Comparison of ENCODE assay signal across 12 cellular contexts in the genomic region with DNA sequence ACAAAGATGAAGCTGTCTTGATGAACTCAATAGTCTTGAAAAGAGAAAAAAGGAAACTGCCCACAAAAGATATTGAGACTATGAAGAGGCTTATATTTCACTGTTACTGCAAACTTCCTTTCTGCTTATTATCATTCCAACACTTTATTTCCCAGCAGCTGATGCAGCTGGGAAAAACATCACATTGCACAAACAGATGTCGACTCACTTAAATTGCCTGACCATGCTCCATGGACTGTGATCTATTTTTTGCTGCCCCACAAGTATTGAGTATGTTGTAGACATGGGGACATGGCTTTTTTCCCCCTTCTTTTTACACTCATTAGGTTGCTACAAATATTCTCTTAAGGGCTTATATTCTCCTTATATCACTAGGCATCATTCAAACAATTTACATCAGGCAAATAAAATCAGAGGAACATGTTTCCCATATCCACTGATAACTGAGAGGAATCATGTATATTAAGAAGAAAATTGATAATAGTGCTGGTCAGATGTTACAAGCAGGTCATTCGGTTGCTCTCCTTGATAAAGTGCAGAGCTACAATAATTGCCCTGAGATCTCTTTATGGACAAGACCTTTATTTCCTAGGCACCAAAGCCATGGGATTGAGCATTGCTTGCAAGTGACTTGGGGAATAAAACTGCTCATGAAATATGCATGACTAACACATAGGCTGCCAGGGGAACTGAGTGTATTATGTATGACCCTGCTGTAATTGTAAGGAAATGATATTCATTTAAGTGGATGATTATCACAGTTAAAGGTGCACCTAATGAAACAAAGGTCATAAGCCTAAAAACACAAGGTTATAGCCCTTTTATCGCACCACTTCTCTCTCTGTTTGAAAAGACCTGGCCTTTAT.
DNase-seq lines count a peak whose midpoint lies in the region; ATAC-seq and TF ChIP-seq lines count a peak whose summit lies in the region.
"Had no signal": no experiment of that assay in that cellular context is flagged by ENCODE, and none has a peak within 500 bp of the region (broad histone marks: within the 10 kb centered on the region; RNA-seq: fewer than 3 reads in every experiment).

No MANE protein-coding gene starts in this region.

- H3K9me1 ChIP-seq in IMR-90 (ENCODE audit: insufficient read depth, low read length) = no peaks in the 10 kb centered on the region

- H3K14ac ChIP-seq in IMR-90 (replicated peaks; ENCODE audit: low read depth, low read length) = no peak overlapping the region

- peaks cover 5% of the 10 kb centered on the region; the same call in 1 of the 2 replicates for H3K27me3 ChIP-seq in IMR-90 (ENCODE audit: control insufficient read depth, insufficient read depth, low read length)
- no peaks in the 10 kb centered on the region for H3K27me3 ChIP-seq in OCI-LY1 (ENCODE audit: insufficient read depth, low read length)
- H3K27me3 ChIP-seq: pancreas, suprapubic skin had no signal

- H2AK5ac ChIP-seq in IMR-90 (ENCODE audit: low read depth, low read length) = no peak overlapping the region

- H3K4me1 ChIP-seq in IMR-90 (ENCODE audit: control insufficient read depth, insufficient read depth, low read length) (no peaks in the 10 kb centered on the region), OCI-LY1 (ENCODE audit: insufficient read depth, low read length, severe bottlenecking) (peaks cover 59% of the 10 kb centered on the region)
- H3K4me1 ChIP-seq: pancreas, suprapubic skin had no signal

- H3K36me3 ChIP-seq in IMR-90 (ENCODE audit: control insufficient read depth, insufficient read depth, low read length) (no peaks in the 10 kb centered on the region), OCI-LY1 (ENCODE audit: insufficient read depth, low read length) (no peaks in the 10 kb centered on the region)
- H3K36me3 ChIP-seq: pancreas, suprapubic skin had no signal

- TF ChIP-seq RAD21 in IMR-90 (IDR thresholded peaks at IDR 0.05; ENCODE audit: low read length) = no peak

- peak; percentile 1 for DNase-seq in IMR-90
- DNase-seq in fibroblast of villous mesenchyme (ENCODE audit: low read depth) = peak; percentile 56
- peak; percentile 77 for DNase-seq in pons (ENCODE audit: low spot score)
- DNase-seq in NCI-H2029 (lab: John Stamatoyannopoulos, UW) = no peak
- DNase-seq in NCI-H2227 (lab: John Stamatoyannopoulos, UW; ENCODE audit: unreplicated experiment) = no peak
- DNase-seq: activated CD4-positive, alpha-beta T cell treated with anti-CD3 and anti-CD28 coated beads, Interleukin-2, amount 50 U/mL, for 4 hours; activated T-cell treated with anti-CD3 and anti-CD28 coated beads, Interleukin-2, amount 50 U/mL, for 72 hours; DND-41; pancreas had no signal

- H3K4me3 ChIP-seq in IMR-90 (ENCODE audit: insufficient read depth, low read depth, low read length) (no peak overlapping the region), OCI-LY1 (ENCODE audit: low read depth, low read length, poor library complexity, severe bottlenecking) (no peak overlapping the region), fibroblast of villous mesenchyme (ENCODE audit: low read depth, low read length) (no peak overlapping the region)
- H3K4me3 ChIP-seq: pancreas, suprapubic skin had no signal

- dilution Hi-C loops in IMR-90 (cut with HindIII; ENCODE audit: low sequenced_read_pairs, unreplicated experiment) = no loop called here

- H4K8ac ChIP-seq in IMR-90 (ENCODE audit: low read depth in 2 of 2, low read length in 2 of 2) = no peak overlapping the region

- no peak overlapping the region for H3K18ac ChIP-seq in IMR-90 (ENCODE audit: low read depth, low read length)

- H3F3A ChIP-seq in OCI-LY1 (ENCODE audit: insufficient read depth, low read length) = no peaks in the 10 kb centered on the region

- H3K79me1 ChIP-seq in IMR-90 (ENCODE audit: low read depth in 1 of 2, low read length in 2 of 2) = no peaks in the 10 kb centered on the region

- H3K27ac ChIP-seq in IMR-90 (ENCODE audit: insufficient read depth, low read length) (no peak overlapping the region), OCI-LY1 (ENCODE audit: low read depth, low read length, poor library complexity, severe bottlenecking) (peak overlapping the region; percentile 42)
- H3K27ac ChIP-seq: pancreas, suprapubic skin had no signal

- in situ Hi-C loops in IMR-90 (cut with MboI; ENCODE audit: low sequenced_read_pairs) = no loop called here

- no peak overlapping the region for H4K91ac ChIP-seq in IMR-90 (ENCODE audit: insufficient read depth, low read depth, low read length)

- H2BK15ac ChIP-seq in IMR-90 (ENCODE audit: low read depth, low read length) = no peak overlapping the region

- no peak for TF ChIP-seq POLR2A in IMR-90 (IDR thresholded peaks at IDR 0.05; ENCODE audit: low read depth, low read length)

- POLR2A ChIA-PET in IMR-90 (lab: Charles Lee; ENCODE audit: unreplicated experiment) = no interaction called here

- no peak overlapping the region for H2BK20ac ChIP-seq in IMR-90 (ENCODE audit: low read depth, low read length)

- H3K4me2 ChIP-seq in IMR-90 (ENCODE audit: low read depth, low read length) = no peak overlapping the region
- no peak overlapping the region for H3K4me2 ChIP-seq in OCI-LY1 (ENCODE audit: low read length)

- no peaks in the 10 kb centered on the region for H3K79me2 ChIP-seq in OCI-LY1 (ENCODE audit: insufficient read depth, low read length)

- TF ChIP-seq CTCF in IMR-90 (conservative IDR thresholded peaks at IDR 0.05; ENCODE audit: low read depth, low read length) (no peak), OCI-LY1 (IDR thresholded peaks at IDR 0.05; ENCODE audit: low read length) (no peak), fibroblast of villous mesenchyme (IDR thresholded peaks at IDR 0.05; ENCODE audit: insufficient read depth, low read depth, low read length) (no peak)

- no peak overlapping the region for H3K23ac ChIP-seq in IMR-90 (ENCODE audit: low read depth, low read length)

- H2BK5ac ChIP-seq in IMR-90 (ENCODE audit: low read depth, low read length, poor library complexity, severe bottlenecking) = no peak overlapping the region

- H4K20me1 ChIP-seq in IMR-90 (ENCODE audit: insufficient read depth, low read length) = no peaks in the 10 kb centered on the region
- H4K20me1 ChIP-seq in OCI-LY1 (ENCODE audit: insufficient read depth, low read length) = no peaks in the 10 kb centered on the region

- intact Hi-C loops in IMR-90 (cut with micrococcal nuclease) = no loop called here

- H2AK9ac ChIP-seq in IMR-90 (replicated peaks; ENCODE audit: low read depth, low read length, poor library complexity) = no peak overlapping the region

- ATAC-seq in IMR-90 (ENCODE audit: low read depth) = peak; percentile 27; the same call in 1 of the 2 replicates
- ATAC-seq in GM21423 (IDR thresholded peaks at IDR 0.05; ENCODE audit: unreplicated experiment) = no peak
- ATAC-seq: activated T-cell treated with anti-CD3 and anti-CD28 coated beads, Interleukin-2, amount 50 U/mL, for 72 hours; pancreas had no signal

- no peak overlapping the region for H3K4ac ChIP-seq in IMR-90 (ENCODE audit: low read depth, low read length)

- no CpG with 5 or more reads among the region's 3 CpGs for WGBS in IMR-90 (ENCODE audit: extremely low coverage in 2 of 2, insufficient read length in 1 of 2), 2 experiments

- CTCF ChIA-PET in IMR-90 (lab: Yijun Ruan, JAX) = no interaction called here

- H3K9me2 ChIP-seq in OCI-LY1 (ENCODE audit: low read depth, low read length) = no peaks in the 10 kb centered on the region

- BruUV-seq in IMR-90 (replicated peaks; lab: Mats Ljungman, UMichigan) = no TSS peak

- no peak overlapping the region for H2BK120ac ChIP-seq in IMR-90 (ENCODE audit: low read depth, low read length)

- no peak overlapping the region for H2AFZ ChIP-seq in IMR-90 (replicated peaks; ENCODE audit: low read length, poor library complexity)
- H2AFZ ChIP-seq in OCI-LY1 (ENCODE audit: low read length) = peak overlapping the region; percentile 23; the same call in 1 of the 2 replicates

- no peak overlapping the region for H3K9ac ChIP-seq in IMR-90 (ENCODE audit: low read depth, low read length)
- H3K9ac ChIP-seq in OCI-LY1 (ENCODE audit: low read length) = no peak overlapping the region

- H3K56ac ChIP-seq in IMR-90 (ENCODE audit: extremely low read depth, insufficient read depth, low read length) = no peak overlapping the region

- no peak overlapping the region for H4K5ac ChIP-seq in IMR-90 (ENCODE audit: low read depth, low read length)

- H3K9me3 ChIP-seq in IMR-90 (ENCODE audit: control insufficient read depth, insufficient read depth, low read length) (peaks cover 2% of the 10 kb centered on the region; the same call in 1 of the 2 replicates), OCI-LY1 (ENCODE audit: low read length) (no peaks in the 10 kb centered on the region)
- H3K9me3 ChIP-seq: pancreas, suprapubic skin had no signal

TF ChIP-seq in IMR-90, 13 proteins besides CTCF, POLR2A, EP300 and RAD21:
- TF ChIP-seq RCOR1 (IDR thresholded peaks at IDR 0.05; ENCODE audit: insufficient replicate concordance, low read length) = no peak
- TF ChIP-seq CEBPB (IDR thresholded peaks at IDR 0.05; ENCODE audit: low read depth, low read length) = no peak

Comparison
In these comparisons a context has a peak if more than half of its experiments do, and no peak if none do; other contexts are left out.
1. DNase-seq: peak in IMR-90 (single experiment), fibroblast of villous mesenchyme (single experiment) and pons (single experiment); none in NCI-H2029 (single experiment) and NCI-H2227 (single experiment).